In genomic region chr10:124867304-124867703, GRCh38 we compare ENCODE assay signal across 24 cellular contexts.
DNase-seq lines count a peak whose midpoint lies in the region; ATAC-seq, FAIRE-seq and TF ChIP-seq lines count a peak whose summit lies in the region.
"Had no signal": no experiment of that assay in that cellular context is flagged by ENCODE, and none has a peak within 500 bp of the region (broad histone marks: within the 10 kb centered on the region; RNA-seq: fewer than 3 reads in every experiment).

No MANE protein-coding gene starts in this region.

- RAD21 ChIA-PET in HCT116 (lab: Charles Lee; ENCODE audit: low non-redundant PET in 1 of 2, low total read pairs in 2 of 2, uncharacterized antibody in 2 of 2, unreplicated experiment in 2 of 2) = no interaction called here
- RAD21 ChIA-PET in GM12878 (lab: Charles Lee; ENCODE audit: unreplicated experiment) = no interaction called here

- H3K9me3 Mint-ChIP-seq in neural progenitor cell = no peaks in the 10 kb centered on the region
- H3K9me3 Mint-ChIP-seq: CD8-positive, alpha-beta memory T cell; H9 had no signal

- 80% methylated on average over 7 of the region's 7 CpGs for WGBS in SK-N-SH (ENCODE audit: low lambda C conversion rate)
- 65% methylated on average over 7 of the region's 7 CpGs for WGBS in GM12878 (ENCODE audit: insufficient coverage, insufficient replicate concordance, low lambda C conversion rate, missing lambda C conversion rate)
- WGBS in body of pancreas, 2 donors = 70 to 79% methylated on average over 7 of the region's 7 CpGs

- POLR2A ChIA-PET in SK-N-SH (lab: Yijun Ruan, JAX) = no interaction called here
- POLR2A ChIA-PET in HCT116 (lab: Charles Lee) = no interaction called here
- POLR2A ChIA-PET in GM12878 (lab: Charles Lee) = no interaction called here
- POLR2A ChIA-PET in RWPE1 (lab: Yijun Ruan, JAX; ENCODE audit: low non-redundant PET) = no interaction called here

- TF ChIP-seq CTCF in SK-N-SH (IDR thresholded peaks at IDR 0.05) (no peak), HCT116 (IDR thresholded peaks at IDR 0.05 in 2 of 3, conservative IDR thresholded peaks at IDR 0.05 in 1 of 3; ENCODE audit: borderline replicate concordance in 1 of 3, insufficient read depth in 1 of 3, low read depth in 2 of 3, low read length in 2 of 3) (peak in 2 of 3 experiments; percentile 13 to 23; a peak in 1 of 6 replicates), GM12878 (IDR thresholded peaks at IDR 0.05 in 2 of 3, conservative IDR thresholded peaks at IDR 0.05 in 1 of 3; ENCODE audit: control insufficient read depth in 2 of 3, extremely low read depth in 1 of 3, insufficient read depth in 1 of 3, low read depth in 3 of 3, low read length in 3 of 3) (no peak), neural progenitor cell (IDR thresholded peaks at IDR 0.05) (peak; percentile 23), body of pancreas (IDR thresholded peaks at IDR 0.05) (no peak), RWPE1 (conservative IDR thresholded peaks at IDR 0.05; ENCODE audit: low read depth) (no peak)

- no peak overlapping the region for H3K27ac Mint-ChIP-seq in neural progenitor cell
- H3K27ac Mint-ChIP-seq: H9 had no signal

- CTCF ChIA-PET in SK-N-SH (lab: Yijun Ruan, JAX) (interaction anchor here (2.0 kb wide), 1 partner anchor 337 kb away, joined by 4 read pairs; no protein-coding TSS in a partner anchor), HCT116 (lab: Charles Lee) (no interaction called here), GM12878 (lab: Yijun Ruan, JAX) (interaction anchor here (0.9 kb wide), 1 partner anchor 11 kb away, joined by 4 read pairs; no protein-coding TSS in a partner anchor), RWPE1 (lab: Yijun Ruan, JAX) (interaction anchor here (0.7 kb wide), 1 partner anchor 40 kb away, joined by 4 read pairs; no protein-coding TSS in a partner anchor)

- intact Hi-C loops in HCT116 (cut with micrococcal nuclease) = no loop called here
- intact Hi-C loops in GM12878 (cut with micrococcal nuclease; ENCODE audit: unreplicated experiment) = no loop called here
- intact Hi-C loops in body of pancreas (cut with DNase I) = no loop called here

- no peak for TF ChIP-seq POLR2A in HCT116 (IDR thresholded peaks at IDR 0.05; ENCODE audit: borderline replicate concordance, extremely low read depth, insufficient read depth, insufficient read length)
- no peak for TF ChIP-seq POLR2A in GM12878 (IDR thresholded peaks at IDR 0.05; ENCODE audit: low read depth, low read length)
- TF ChIP-seq POLR2A in body of pancreas (IDR thresholded peaks at IDR 0.05) = no peak

- DNase-seq in SK-N-SH = no peak
- no peak for DNase-seq in HCT116 (ENCODE audit: low read depth, low spot score)
- no peak for DNase-seq in GM12878 (ENCODE audit: low read depth, low spot score)
- peak; percentile 32 for DNase-seq in neural progenitor cell (ENCODE audit: low spot score)
- DNase-seq in body of pancreas = no peak
- DNase-seq in Ammon's horn (ENCODE audit: low spot score) = no peak
- DNase-seq in RWPE1 (ENCODE audit: low spot score) = no peak
- DNase-seq: AML-193; Calu3; CD8-positive, alpha-beta memory T cell; DMS153; EL; H9; KBM-7; MM.1S; NCI-H1092 treated with DMSO at 0.1 percent for 48 hours; NCI-H2081; NCI-H2171 treated with DMSO at 0.1 percent for 48 hours; NCI-H524 treated with DMSO at 0.1 percent for 48 hours; NCI-H82; Right ventricle myocardium superior had no signal

- in situ Hi-C loops in GM12878 (cut with MboI) = no loop called here

- TF ChIP-seq EP300 in SK-N-SH (IDR thresholded peaks at IDR 0.05; ENCODE audit: borderline replicate concordance in 1 of 2, low read depth in 1 of 2, low read length in 1 of 2) (no peak), GM12878 (IDR thresholded peaks at IDR 0.05; ENCODE audit: borderline replicate concordance in 1 of 2, control insufficient read depth in 1 of 2, low read depth in 2 of 2, low read length in 2 of 2) (no peak)

- no peak overlapping the region for H3K4me2 ChIP-seq in SK-N-SH
- H3K4me2 ChIP-seq in HCT116 (ENCODE audit: low read length) = no peak overlapping the region
- no peak overlapping the region for H3K4me2 ChIP-seq in GM12878 (ENCODE audit: control insufficient read depth, insufficient read depth)
- H3K4me2 ChIP-seq in neural progenitor cell = no peak overlapping the region

- SMC1A ChIA-PET in GM12878 (lab: Charles Lee; ENCODE audit: uncharacterized antibody, unreplicated experiment) = no interaction called here

- H3K4me3 ChIP-seq in SK-N-SH (ENCODE audit: low read depth in 2 of 2, low read length in 1 of 2) (no peak overlapping the region), HCT116 (replicated peaks in 1 of 2; ENCODE audit: low read depth in 1 of 2, low read length in 2 of 2) (no peak overlapping the region), GM12878 (no peak overlapping the region), neural progenitor cell (no peak overlapping the region), body of pancreas (no peak overlapping the region)

- H2AFZ ChIP-seq in SK-N-SH (ENCODE audit: low read depth) = no peak overlapping the region
- H2AFZ ChIP-seq in HCT116 (ENCODE audit: low read depth, low read length, poor library complexity, severe bottlenecking) = no peak overlapping the region
- no peak overlapping the region for H2AFZ ChIP-seq in GM12878 (ENCODE audit: control insufficient read depth, low read depth, low read length)
- no peak overlapping the region for H2AFZ ChIP-seq in neural progenitor cell (replicated peaks)

- no peak for ATAC-seq in SK-N-SH treated with all-trans-retinoic acid at 6 μM for 48 hours
- ATAC-seq in HCT116 = no peak
- ATAC-seq in GM12878 = no peak
- no peak for ATAC-seq in body of pancreas

- TF ChIP-seq RAD21 in SK-N-SH (IDR thresholded peaks at IDR 0.05; ENCODE audit: low read length) (0 out of 2 replicates have a peak, but pooled peaks have one; percentile 7), HCT116 (IDR thresholded peaks at IDR 0.05; ENCODE audit: low read depth) (peak; percentile 56), GM12878 (IDR thresholded peaks at IDR 0.05; ENCODE audit: insufficient read depth, low read depth, low read length) (peak; percentile 8; the same call in 1 of the 2 replicates)

- H3K9me3 ChIP-seq in SK-N-SH (no peaks in the 10 kb centered on the region), HCT116 (ENCODE audit: control insufficient read depth in 1 of 2, insufficient read depth in 1 of 2, low read depth in 1 of 2, low read length in 2 of 2) (no peaks in the 10 kb centered on the region), GM12878 (replicated peaks; ENCODE audit: control insufficient read depth, insufficient read depth, low read length) (no peaks in the 10 kb centered on the region), neural progenitor cell (ENCODE audit: low read depth) (no peaks in the 10 kb centered on the region), body of pancreas (no peaks in the 10 kb centered on the region)

- H3K4me3 Mint-ChIP-seq in neural progenitor cell = no peak overlapping the region
- H3K4me3 Mint-ChIP-seq: CD8-positive, alpha-beta memory T cell; H9 had no signal

- H4K20me1 ChIP-seq in SK-N-SH (ENCODE audit: insufficient read depth) = no peaks in the 10 kb centered on the region
- H4K20me1 ChIP-seq in HCT116 (ENCODE audit: insufficient read depth) = no peaks in the 10 kb centered on the region
- H4K20me1 ChIP-seq in GM12878 (ENCODE audit: control insufficient read depth, insufficient read depth) = no peaks in the 10 kb centered on the region
- no peaks in the 10 kb centered on the region for H4K20me1 ChIP-seq in neural progenitor cell (ENCODE audit: low read depth)

- H3K27me3 Mint-ChIP-seq in neural progenitor cell (ENCODE audit: insufficient read depth, low read depth) = peaks cover 12% of the 10 kb centered on the region

- no peak overlapping the region for H3K27ac ChIP-seq in SK-N-SH (ENCODE audit: low read depth in 2 of 2, low read length in 1 of 2)
- H3K27ac ChIP-seq in HCT116 (ENCODE audit: low read depth, low read length) = no peak overlapping the region
- no peak overlapping the region for H3K27ac ChIP-seq in GM12878 (ENCODE audit: control insufficient read depth, insufficient read depth)
- H3K27ac ChIP-seq in neural progenitor cell = no peak overlapping the region
- no peak overlapping the region for H3K27ac ChIP-seq in body of pancreas
- no peak overlapping the region for H3K27ac ChIP-seq in RWPE1
- H3K27ac ChIP-seq: C4-2B, HL-60 had no signal

- H3K27me3 ChIP-seq in SK-N-SH (ENCODE audit: insufficient read depth) (no peaks in the 10 kb centered on the region), HCT116 (ENCODE audit: insufficient read depth, low read length) (no peaks in the 10 kb centered on the region), GM12878 (replicated peaks in 1 of 2; ENCODE audit: control insufficient read depth in 2 of 2, insufficient read depth in 2 of 2, low read length in 1 of 2) (no peaks in the 10 kb centered on the region; a peak in 1 of 4 replicates), neural progenitor cell (no peaks in the 10 kb centered on the region), body of pancreas (no peaks in the 10 kb centered on the region)

- H3K79me2 ChIP-seq in SK-N-SH (ENCODE audit: insufficient read depth) (no peaks in the 10 kb centered on the region), HCT116 (ENCODE audit: insufficient read depth, low read length) (no peaks in the 10 kb centered on the region), GM12878 (ENCODE audit: control insufficient read depth, insufficient read depth, low read length) (no peaks in the 10 kb centered on the region), neural progenitor cell (ENCODE audit: low read depth) (no peaks in the 10 kb centered on the region)

- H3F3A ChIP-seq in SK-N-SH (replicated peaks; ENCODE audit: insufficient read depth) (no peaks in the 10 kb centered on the region), neural progenitor cell (ENCODE audit: low read depth) (no peaks in the 10 kb centered on the region)

- no peaks in the 10 kb centered on the region for H3K4me1 Mint-ChIP-seq in neural progenitor cell
- H3K4me1 Mint-ChIP-seq: CD8-positive, alpha-beta memory T cell had no signal

- no TSS peak for BruUV-seq in HCT116 (replicated peaks; lab: Mats Ljungman, UMichigan)
- no TSS peak for BruUV-seq in GM12878 (replicated peaks; lab: Mats Ljungman, UMichigan)

- peaks cover 0 to 6% of the 10 kb centered on the region in 2 experiments; a peak in 1 of 4 replicates for H3K4me1 ChIP-seq in SK-N-SH (ENCODE audit: control insufficient read depth in 1 of 2, insufficient read depth in 2 of 2, low read depth in 1 of 2, low read length in 1 of 2)
- peaks cover 17 to 20% of the 10 kb centered on the region in 2 experiments for H3K4me1 ChIP-seq in HCT116 (ENCODE audit: control insufficient read depth in 1 of 2, insufficient read depth in 2 of 2, low read length in 2 of 2)
- H3K4me1 ChIP-seq in GM12878 (ENCODE audit: control insufficient read depth, insufficient read depth, low read length) = no peaks in the 10 kb centered on the region
- H3K4me1 ChIP-seq in neural progenitor cell = no peaks in the 10 kb centered on the region
- H3K4me1 ChIP-seq in body of pancreas = peaks cover 17% of the 10 kb centered on the region

- no peaks in the 10 kb centered on the region for H3K36me3 Mint-ChIP-seq in neural progenitor cell
- H3K36me3 Mint-ChIP-seq: CD8-positive, alpha-beta memory T cell had no signal

- H3K9me2 ChIP-seq in SK-N-SH = no peaks in the 10 kb centered on the region
- no peaks in the 10 kb centered on the region for H3K9me2 ChIP-seq in HCT116 (ENCODE audit: insufficient read depth)

- no peak for FAIRE-seq in GM12878 (lab: Jason Lieb, UNC)

- H3K9ac ChIP-seq in SK-N-SH = no peak overlapping the region
- H3K9ac ChIP-seq in HCT116 (ENCODE audit: low read length) = no peak overlapping the region
- no peak overlapping the region for H3K9ac ChIP-seq in GM12878 (ENCODE audit: control insufficient read depth, insufficient read depth, low read length)
- no peak overlapping the region for H3K9ac ChIP-seq in neural progenitor cell

- no peaks in the 10 kb centered on the region for H3K36me3 ChIP-seq in SK-N-SH (replicated peaks in 1 of 2; ENCODE audit: control insufficient read depth in 1 of 2, insufficient read depth in 2 of 2, low read length in 1 of 2)
- no peaks in the 10 kb centered on the region for H3K36me3 ChIP-seq in HCT116 (ENCODE audit: control insufficient read depth in 1 of 2, insufficient read depth in 2 of 2, low read length in 2 of 2)
- H3K36me3 ChIP-seq in GM12878 (ENCODE audit: control insufficient read depth in 2 of 2, insufficient read depth in 2 of 2, low read length in 1 of 2) = no peaks in the 10 kb centered on the region
- H3K36me3 ChIP-seq in neural progenitor cell = no peaks in the 10 kb centered on the region
- H3K36me3 ChIP-seq in body of pancreas (replicated peaks in 1 of 2; ENCODE audit: insufficient read depth in 1 of 2, low read depth in 2 of 2) = no peaks in the 10 kb centered on the region

Comparison
In these comparisons a context has a peak if more than half of its experiments do, and no peak if none do; other contexts are left out.
1. CTCF ChIP-seq: peak in HCT116 (2 of 3) and neural progenitor cell (single experiment); none in SK-N-SH (single experiment), GM12878 (0 of 3), body of pancreas (0 of 7) and RWPE1 (single experiment).
2. Of the 26 proteins assayed by ChIP-seq in both GM12878 and SK-N-SH: peak only in GM12878: none; only in SK-N-SH: none; in both: RAD21; in neither: 25.